In the genomic region with DNA sequence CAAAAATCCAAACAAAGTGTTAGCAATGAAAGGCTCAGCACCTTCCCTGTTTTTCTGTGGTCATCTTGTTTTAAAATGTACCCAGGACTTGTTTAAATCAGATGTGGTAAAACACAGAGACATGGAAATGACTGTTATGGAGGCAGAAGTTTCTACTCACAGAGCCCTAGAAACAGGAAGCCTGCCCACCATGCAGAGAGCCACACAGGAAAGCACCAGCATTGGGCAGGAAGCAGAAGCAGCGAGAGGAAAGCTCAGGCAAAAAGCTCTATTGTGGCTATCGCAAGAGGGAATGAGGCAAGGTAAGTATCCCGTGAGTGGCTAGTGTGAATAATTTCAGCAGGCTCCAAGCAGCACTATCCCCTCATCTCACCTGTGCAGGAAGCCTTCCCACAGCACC, we compare ENCODE assay signal across 21 cellular contexts. TPM values are rescaled to one million over a fixed set of nuclear protein-coding genes. Genes with fewer than 3 reads are reported as not detected.
DNase-seq lines count a peak whose midpoint lies in the region; ATAC-seq and TF ChIP-seq lines count a peak whose summit lies in the region.
"Had no signal": no experiment of that assay in that cellular context is flagged by ENCODE, and none has a peak within 500 bp of the region (broad histone marks: within the 10 kb centered on the region; RNA-seq: fewer than 3 reads in every experiment).

No MANE protein-coding gene starts in this region.

- intact Hi-C loops in activated CD4-positive, alpha-beta T cell treated with anti-CD3 and anti-CD28 coated beads, Interleukin-2, amount 10 ng/mL, durations not matched to agents 24 days and 14 days (cut with micrococcal nuclease), result no loop called here
- intact Hi-C loops in Right ventricle myocardium inferior (cut with DNase I), result no loop called here

- DNase-seq in activated CD4-positive, alpha-beta T cell treated with anti-CD3 and anti-CD28 coated beads for 48 hours, result peak; percentile 9
- DNase-seq in activated CD4-positive, alpha-beta T cell treated with anti-CD3 and anti-CD28 coated beads, Interleukin-2, amount 10 ng/mL, durations not matched to agents 24 days and 14 days, result no peak
- DNase-seq in NB4 (ENCODE audit: low read depth), result peak; percentile 28
- DNase-seq in activated naive CD8-positive, alpha-beta T cell treated with anti-CD3 and anti-CD28 coated beads, Interleukin-2, amount 50 U/mL, for 24 hours, result no peak
- DNase-seq in stimulated activated naive CD8-positive, alpha-beta T cell treated with anti-CD3 and anti-CD28 coated beads, Interleukin-15, Interleukin-2, amounts not matched to agents 100 U/mL and 50 U/mL, for 24 hours, result no peak
- no peak for DNase-seq in Right ventricle myocardium inferior (ENCODE audit: missing footprints)
- DNase-seq in H4 (ENCODE audit: low spot score), result no peak
- DNase-seq: activated gamma-delta T cell; erythroblast; left ventricle myocardium superior; NCI-H187; NCI-H446 treated with DMSO at 0.1 percent for 48 hours; OCI-M1; stimulated activated CD4-positive, alpha-beta T cell treated with anti-CD3 and anti-CD28 coated beads, Interleukin-12 subunit alpha, Interleukin-12 subunit beta, amount 100 ng/mL, for 4 hours; stimulated activated naive CD4-positive, alpha-beta T cell treated with Interleukin-2 at 50 U/mL for 16 hours had no signal

- H3K4me3 Mint-ChIP-seq in activated CD4-positive, alpha-beta T cell treated with anti-CD3 and anti-CD28 coated beads, Interleukin-2, amount 10 ng/mL, durations not matched to agents 24 days and 14 days, result no peak overlapping the region
- H3K4me3 Mint-ChIP-seq in activated naive CD8-positive, alpha-beta T cell treated with anti-CD3 and anti-CD28 coated beads, Interleukin-2, amount 50 U/mL, for 24 hours, result no peak overlapping the region
- H3K4me3 Mint-ChIP-seq: brain had no signal

- H3K27ac Mint-ChIP-seq in activated CD4-positive, alpha-beta T cell treated with anti-CD3 and anti-CD28 coated beads, Interleukin-2, amount 10 ng/mL, durations not matched to agents 24 days and 14 days, result no peak overlapping the region
- no peak overlapping the region for H3K27ac Mint-ChIP-seq in activated naive CD8-positive, alpha-beta T cell treated with anti-CD3 and anti-CD28 coated beads, Interleukin-2, amount 50 U/mL, for 24 hours
- H3K27ac Mint-ChIP-seq: brain had no signal

- peaks cover 10% of the 10 kb centered on the region for H3K27me3 Mint-ChIP-seq in activated CD4-positive, alpha-beta T cell treated with anti-CD3 and anti-CD28 coated beads, Interleukin-2, amount 10 ng/mL, durations not matched to agents 24 days and 14 days
- no peaks in the 10 kb centered on the region for H3K27me3 Mint-ChIP-seq in activated naive CD8-positive, alpha-beta T cell treated with anti-CD3 and anti-CD28 coated beads, Interleukin-2, amount 50 U/mL, for 24 hours

- TF ChIP-seq POLR2A in NB4 (IDR thresholded peaks at IDR 0.05; ENCODE audit: extremely low read depth, insufficient read length), result no peak

- no peaks in the 10 kb centered on the region for H3K36me3 Mint-ChIP-seq in activated CD4-positive, alpha-beta T cell treated with anti-CD3 and anti-CD28 coated beads, Interleukin-2, amount 10 ng/mL, durations not matched to agents 24 days and 14 days (ENCODE audit: low read depth)
- no peaks in the 10 kb centered on the region for H3K36me3 Mint-ChIP-seq in activated naive CD8-positive, alpha-beta T cell treated with anti-CD3 and anti-CD28 coated beads, Interleukin-2, amount 50 U/mL, for 24 hours (ENCODE audit: low read depth)
- H3K36me3 Mint-ChIP-seq: brain; CD8-positive, alpha-beta memory T cell had no signal

- no peak overlapping the region for H3K4me3 ChIP-seq in NB4 (ENCODE audit: low read depth, low read length)

- TF ChIP-seq CTCF in NB4 (IDR thresholded peaks at IDR 0.05; ENCODE audit: low read depth, low read length), result no peak

- peaks cover 11% of the 10 kb centered on the region for H3K4me1 Mint-ChIP-seq in activated CD4-positive, alpha-beta T cell treated with anti-CD3 and anti-CD28 coated beads, Interleukin-2, amount 10 ng/mL, durations not matched to agents 24 days and 14 days
- H3K4me1 Mint-ChIP-seq in activated naive CD8-positive, alpha-beta T cell treated with anti-CD3 and anti-CD28 coated beads, Interleukin-2, amount 50 U/mL, for 24 hours, result peaks cover 12% of the 10 kb centered on the region

- peak; percentile 36 for ATAC-seq in activated naive CD8-positive, alpha-beta T cell treated with anti-CD3 and anti-CD28 coated beads, Interleukin-2, amount 50 U/mL, for 24 hours
- peak; percentile 32 for ATAC-seq in stimulated activated naive CD8-positive, alpha-beta T cell treated with anti-CD3 and anti-CD28 coated beads, Interleukin-15, Interleukin-2, amounts not matched to agents 100 U/mL and 50 U/mL, for 24 hours
- no peak for ATAC-seq in GM21367 (IDR thresholded peaks at IDR 0.05; ENCODE audit: unreplicated experiment)
- ATAC-seq in Right ventricle myocardium inferior, result no peak
- ATAC-seq: left ventricle myocardium superior had no signal

- no peaks in the 10 kb centered on the region for H3K9me3 Mint-ChIP-seq in activated CD4-positive, alpha-beta T cell treated with anti-CD3 and anti-CD28 coated beads, Interleukin-2, amount 10 ng/mL, durations not matched to agents 24 days and 14 days
- peaks cover 4% of the 10 kb centered on the region for H3K9me3 Mint-ChIP-seq in activated naive CD8-positive, alpha-beta T cell treated with anti-CD3 and anti-CD28 coated beads, Interleukin-2, amount 50 U/mL, for 24 hours

RNA-seq across cellular contexts. Expression of gene GPR6, which starts 42.8 kb away (rescaled TPM):
- not detected in 2 replicates for total RNA-seq in activated CD4-positive, alpha-beta T cell treated with anti-CD3 and anti-CD28 coated beads, Interleukin-2, amount 10 ng/mL, durations not matched to agents 24 days and 14 days
- total RNA-seq in Right ventricle myocardium inferior, result not detected
- not detected in 2 replicates for total RNA-seq in H4 (2014; rRNA removed; shearing (Covaris generic))
- total RNA-seq: CD8-positive, alpha-beta memory T cell; left ventricle myocardium superior; myocyte; SK-MEL-5; ureter had no signal

Comparison
In these comparisons a context has a peak if more than half of its experiments do, and no peak if none do; other contexts are left out.
1. DNase-seq: peak in activated CD4-positive, alpha-beta T cell treated with anti-CD3 and anti-CD28 coated beads for 48 hours (single experiment) and NB4 (single experiment); none in activated CD4-positive, alpha-beta T cell treated with anti-CD3 and anti-CD28 coated beads, Interleukin-2, amount 10 ng/mL, durations not matched to agents 24 days and 14 days (single experiment), activated naive CD8-positive, alpha-beta T cell treated with anti-CD3 and anti-CD28 coated beads, Interleukin-2, amount 50 U/mL, for 24 hours (single experiment), stimulated activated naive CD8-positive, alpha-beta T cell treated with anti-CD3 and anti-CD28 coated beads, Interleukin-15, Interleukin-2, amounts not matched to agents 100 U/mL and 50 U/mL, for 24 hours (single experiment), Right ventricle myocardium inferior (single experiment) and H4 (single experiment).
2. ATAC-seq: peak in activated naive CD8-positive, alpha-beta T cell treated with anti-CD3 and anti-CD28 coated beads, Interleukin-2, amount 50 U/mL, for 24 hours (single experiment) and stimulated activated naive CD8-positive, alpha-beta T cell treated with anti-CD3 and anti-CD28 coated beads, Interleukin-15, Interleukin-2, amounts not matched to agents 100 U/mL and 50 U/mL, for 24 hours (single experiment); none in GM21367 (single experiment) and Right ventricle myocardium inferior (single experiment).